ENCODE assay signal across 1 cellular context in the genomic region with DNA sequence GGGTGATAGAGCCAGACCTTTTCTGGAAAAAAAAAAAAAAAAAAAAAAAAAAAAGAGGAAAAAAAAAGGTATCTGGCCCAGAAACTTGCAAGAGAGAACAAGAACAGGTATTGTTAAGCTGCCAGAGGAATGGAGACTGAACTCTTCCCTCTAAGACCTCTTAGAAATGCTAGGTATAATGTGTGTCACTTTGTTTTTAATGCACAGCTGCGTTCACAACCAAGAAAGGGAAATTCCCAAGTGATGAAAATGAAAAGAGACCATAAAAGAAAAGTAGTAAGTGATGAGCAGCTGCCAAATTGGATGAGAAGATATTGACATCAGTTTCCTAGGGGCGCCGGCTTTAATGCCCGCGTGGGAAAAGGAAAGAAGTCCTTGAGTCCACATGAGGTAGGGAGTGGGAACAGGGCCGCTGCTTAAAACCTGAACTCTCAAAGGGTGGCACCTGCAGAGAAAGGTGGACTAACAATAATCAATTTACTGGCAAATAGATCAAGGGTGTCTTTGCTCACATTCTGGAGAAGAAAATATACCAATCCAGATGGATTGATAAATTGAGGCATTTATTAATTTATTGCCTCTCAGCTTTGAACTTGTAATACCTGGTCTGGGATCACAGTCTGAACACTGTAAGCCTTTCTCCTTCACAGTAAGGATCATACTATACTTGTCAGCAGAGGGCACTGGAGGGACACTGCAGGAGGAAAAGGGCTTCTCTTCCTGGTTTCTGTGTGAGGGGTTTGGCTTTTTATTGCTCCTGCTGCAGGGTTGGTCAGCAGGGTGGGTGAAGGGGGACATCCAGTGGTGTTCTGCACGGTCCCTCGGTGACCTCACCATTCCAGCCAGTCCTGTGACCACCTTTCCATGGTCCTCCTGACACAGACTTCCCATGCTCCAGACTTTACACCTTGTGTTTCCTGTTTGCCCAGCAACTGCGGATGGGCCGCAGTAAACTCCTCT.
TF ChIP-seq lines count a peak whose summit lies in the region.

No MANE protein-coding gene starts in this region.

TF ChIP-seq in GM23338, 12 proteins besides CTCF, POLR2A, EP300 and RAD21:
- TF ChIP-seq, protein P1, sequence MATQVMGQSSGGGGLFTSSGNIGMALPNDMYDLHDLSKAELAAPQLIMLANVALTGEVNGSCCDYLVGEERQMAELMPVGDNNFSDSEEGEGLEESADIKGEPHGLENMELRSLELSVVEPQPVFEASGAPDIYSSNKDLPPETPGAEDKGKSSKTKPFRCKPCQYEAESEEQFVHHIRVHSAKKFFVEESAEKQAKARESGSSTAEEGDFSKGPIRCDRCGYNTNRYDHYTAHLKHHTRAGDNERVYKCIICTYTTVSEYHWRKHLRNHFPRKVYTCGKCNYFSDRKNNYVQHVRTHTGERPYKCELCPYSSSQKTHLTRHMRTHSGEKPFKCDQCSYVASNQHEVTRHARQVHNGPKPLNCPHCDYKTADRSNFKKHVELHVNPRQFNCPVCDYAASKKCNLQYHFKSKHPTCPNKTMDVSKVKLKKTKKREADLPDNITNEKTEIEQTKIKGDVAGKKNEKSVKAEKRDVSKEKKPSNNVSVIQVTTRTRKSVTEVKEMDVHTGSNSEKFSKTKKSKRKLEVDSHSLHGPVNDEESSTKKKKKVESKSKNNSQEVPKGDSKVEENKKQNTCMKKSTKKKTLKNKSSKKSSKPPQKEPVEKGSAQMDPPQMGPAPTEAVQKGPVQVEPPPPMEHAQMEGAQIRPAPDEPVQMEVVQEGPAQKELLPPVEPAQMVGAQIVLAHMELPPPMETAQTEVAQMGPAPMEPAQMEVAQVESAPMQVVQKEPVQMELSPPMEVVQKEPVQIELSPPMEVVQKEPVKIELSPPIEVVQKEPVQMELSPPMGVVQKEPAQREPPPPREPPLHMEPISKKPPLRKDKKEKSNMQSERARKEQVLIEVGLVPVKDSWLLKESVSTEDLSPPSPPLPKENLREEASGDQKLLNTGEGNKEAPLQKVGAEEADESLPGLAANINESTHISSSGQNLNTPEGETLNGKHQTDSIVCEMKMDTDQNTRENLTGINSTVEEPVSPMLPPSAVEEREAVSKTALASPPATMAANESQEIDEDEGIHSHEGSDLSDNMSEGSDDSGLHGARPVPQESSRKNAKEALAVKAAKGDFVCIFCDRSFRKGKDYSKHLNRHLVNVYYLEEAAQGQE (IDR thresholded peaks at IDR 0.05; ENCODE audit: unreplicated experiment) = no peak
- TF ChIP-seq EZH2 (IDR thresholded peaks at IDR 0.05; ENCODE audit: low read depth, unreplicated experiment) = no peak
- no peak for TF ChIP-seq ZNF114 (CRISPR knock-in tag; IDR thresholded peaks at IDR 0.05)
- TF ChIP-seq, protein P2, sequence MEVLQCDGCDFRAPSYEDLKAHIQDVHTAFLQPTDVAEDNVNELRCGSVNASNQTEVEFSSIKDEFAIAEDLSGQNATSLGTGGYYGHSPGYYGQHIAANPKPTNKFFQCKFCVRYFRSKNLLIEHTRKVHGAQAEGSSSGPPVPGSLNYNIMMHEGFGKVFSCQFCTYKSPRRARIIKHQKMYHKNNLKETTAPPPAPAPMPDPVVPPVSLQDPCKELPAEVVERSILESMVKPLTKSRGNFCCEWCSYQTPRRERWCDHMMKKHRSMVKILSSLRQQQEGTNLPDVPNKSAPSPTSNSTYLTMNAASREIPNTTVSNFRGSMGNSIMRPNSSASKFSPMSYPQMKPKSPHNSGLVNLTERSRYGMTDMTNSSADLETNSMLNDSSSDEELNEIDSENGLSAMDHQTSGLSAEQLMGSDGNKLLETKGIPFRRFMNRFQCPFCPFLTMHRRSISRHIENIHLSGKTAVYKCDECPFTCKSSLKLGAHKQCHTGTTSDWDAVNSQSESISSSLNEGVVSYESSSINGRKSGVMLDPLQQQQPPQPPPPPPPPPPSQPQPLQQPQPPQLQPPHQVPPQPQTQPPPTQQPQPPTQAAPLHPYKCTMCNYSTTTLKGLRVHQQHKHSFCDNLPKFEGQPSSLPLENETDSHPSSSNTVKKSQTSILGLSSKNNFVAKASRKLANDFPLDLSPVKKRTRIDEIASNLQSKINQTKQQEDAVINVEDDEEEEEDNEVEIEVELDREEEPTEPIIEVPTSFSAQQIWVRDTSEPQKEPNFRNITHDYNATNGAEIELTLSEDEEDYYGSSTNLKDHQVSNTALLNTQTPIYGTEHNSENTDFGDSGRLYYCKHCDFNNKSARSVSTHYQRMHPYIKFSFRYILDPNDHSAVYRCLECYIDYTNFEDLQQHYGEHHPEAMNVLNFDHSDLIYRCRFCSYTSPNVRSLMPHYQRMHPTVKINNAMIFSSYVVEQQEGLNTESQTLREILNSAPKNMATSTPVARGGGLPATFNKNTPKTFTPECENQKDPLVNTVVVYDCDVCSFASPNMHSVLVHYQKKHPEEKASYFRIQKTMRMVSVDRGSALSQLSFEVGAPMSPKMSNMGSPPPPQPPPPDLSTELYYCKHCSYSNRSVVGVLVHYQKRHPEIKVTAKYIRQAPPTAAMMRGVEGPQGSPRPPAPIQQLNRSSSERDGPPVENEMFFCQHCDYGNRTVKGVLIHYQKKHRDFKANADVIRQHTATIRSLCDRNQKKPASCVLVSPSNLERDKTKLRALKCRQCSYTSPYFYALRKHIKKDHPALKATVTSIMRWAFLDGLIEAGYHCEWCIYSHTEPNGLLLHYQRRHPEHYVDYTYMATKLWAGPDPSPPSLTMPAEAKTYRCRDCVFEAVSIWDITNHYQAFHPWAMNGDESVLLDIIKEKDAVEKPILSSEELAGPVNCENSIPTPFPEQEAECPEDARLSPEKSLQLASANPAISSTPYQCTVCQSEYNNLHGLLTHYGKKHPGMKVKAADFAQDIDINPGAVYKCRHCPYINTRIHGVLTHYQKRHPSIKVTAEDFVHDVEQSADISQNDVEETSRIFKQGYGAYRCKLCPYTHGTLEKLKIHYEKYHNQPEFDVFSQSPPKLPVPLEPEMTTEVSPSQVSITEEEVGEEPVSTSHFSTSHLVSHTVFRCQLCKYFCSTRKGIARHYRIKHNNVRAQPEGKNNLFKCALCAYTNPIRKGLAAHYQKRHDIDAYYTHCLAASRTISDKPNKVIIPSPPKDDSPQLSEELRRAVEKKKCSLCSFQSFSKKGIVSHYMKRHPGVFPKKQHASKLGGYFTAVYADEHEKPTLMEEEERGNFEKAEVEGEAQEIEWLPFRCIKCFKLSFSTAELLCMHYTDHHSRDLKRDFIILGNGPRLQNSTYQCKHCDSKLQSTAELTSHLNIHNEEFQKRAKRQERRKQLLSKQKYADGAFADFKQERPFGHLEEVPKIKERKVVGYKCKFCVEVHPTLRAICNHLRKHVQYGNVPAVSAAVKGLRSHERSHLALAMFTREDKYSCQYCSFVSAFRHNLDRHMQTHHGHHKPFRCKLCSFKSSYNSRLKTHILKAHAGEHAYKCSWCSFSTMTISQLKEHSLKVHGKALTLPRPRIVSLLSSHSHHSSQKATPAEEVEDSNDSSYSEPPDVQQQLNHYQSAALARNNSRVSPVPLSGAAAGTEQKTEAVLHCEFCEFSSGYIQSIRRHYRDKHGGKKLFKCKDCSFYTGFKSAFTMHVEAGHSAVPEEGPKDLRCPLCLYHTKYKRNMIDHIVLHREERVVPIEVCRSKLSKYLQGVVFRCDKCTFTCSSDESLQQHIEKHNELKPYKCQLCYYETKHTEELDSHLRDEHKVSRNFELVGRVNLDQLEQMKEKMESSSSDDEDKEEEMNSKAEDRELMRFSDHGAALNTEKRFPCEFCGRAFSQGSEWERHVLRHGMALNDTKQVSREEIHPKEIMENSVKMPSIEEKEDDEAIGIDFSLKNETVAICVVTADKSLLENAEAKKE (CRISPR knock-in tag; IDR thresholded peaks at IDR 0.05) = no peak
- TF ChIP-seq JUNB (IDR thresholded peaks at IDR 0.05; ENCODE audit: unreplicated experiment) = no peak
- no peak for TF ChIP-seq NANOG (IDR thresholded peaks at IDR 0.05; ENCODE audit: borderline replicate concordance)
- TF ChIP-seq CREB1 (CRISPR knock-in tag; IDR thresholded peaks at IDR 0.05; ENCODE audit: low read depth) = 0 out of 2 replicates have a peak, but pooled peaks have one; percentile 3
